In the genomic region with DNA sequence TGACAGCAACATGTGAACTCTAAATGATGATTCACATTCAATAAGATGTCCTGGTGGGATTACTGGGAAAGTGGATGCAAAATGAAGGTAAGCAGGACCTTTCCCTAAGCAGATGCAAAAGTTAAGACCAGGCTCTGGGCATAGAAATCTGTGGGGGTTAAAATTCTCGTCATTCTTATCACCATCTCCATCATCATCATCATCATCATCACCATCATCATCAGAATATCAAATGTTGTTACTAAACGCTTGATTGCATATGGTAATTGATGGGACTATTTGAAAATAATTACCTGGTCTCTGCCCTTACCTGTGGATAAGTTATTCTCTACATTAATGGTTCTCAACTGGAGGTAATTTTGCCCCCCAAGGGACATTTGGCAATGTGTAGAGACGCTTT, we compare ENCODE assay signal across 33 cellular contexts. TPM values are rescaled to one million over a fixed set of nuclear protein-coding genes. Genes with fewer than 3 reads are reported as not detected.
"Had no signal": no experiment of that assay in that cellular context is flagged by ENCODE, and none has a peak within 500 bp of the region (broad histone marks: within the 10 kb centered on the region; RNA-seq: fewer than 3 reads in every experiment).

No MANE protein-coding gene starts in this region.

- H3K9me3 ChIP-seq: colonic mucosa, esophagus muscularis mucosa, esophagus squamous epithelium, gastrocnemius medialis, gastroesophageal sphincter, heart left ventricle, heart right ventricle had no signal

- DNase-seq: colonic mucosa; cortex of kidney; dermis blood vessel endothelial cell; dorsolateral prefrontal cortex; effector CD4-positive, alpha-beta T cell; effector CD8-positive, alpha-beta T cell; effector memory CD4-positive, alpha-beta T cell; effector memory CD8-positive, alpha-beta T cell; endodermal cell; erythroblast; esophagus squamous epithelium; foreskin fibroblast; foreskin keratinocyte; foreskin melanocyte; gastrocnemius medialis; glutamatergic neuron; head of caudate nucleus; heart left ventricle; heart right ventricle had no signal

- H3K4me3 ChIP-seq: colonic mucosa, coronary artery, dorsolateral prefrontal cortex, esophagus muscularis mucosa, esophagus squamous epithelium, gastrocnemius medialis, gastroesophageal sphincter, heart left ventricle, heart right ventricle had no signal

- H3K27me3 ChIP-seq: colonic mucosa, foreskin keratinocyte, gastrocnemius medialis had no signal

- H3K4me1 ChIP-seq: colonic mucosa, foreskin keratinocyte, gastrocnemius medialis, heart right ventricle had no signal

- H3K36me3 ChIP-seq: colonic mucosa, esophagus muscularis mucosa, esophagus squamous epithelium, gastrocnemius medialis, gastroesophageal sphincter, heart left ventricle, heart right ventricle had no signal

- ATAC-seq: effector memory CD8-positive, alpha-beta T cell; esophagus mucosa; foreskin keratinocyte; gastrocnemius medialis; gastroesophageal sphincter; heart left ventricle; heart right ventricle had no signal

- FAIRE-seq: colon, endometrium, endothelial cell of umbilical vein, frontal cortex had no signal

- H3K27ac ChIP-seq: colonic mucosa, coronary artery, dorsolateral prefrontal cortex, epithelial cell of prostate, esophagus muscularis mucosa, esophagus squamous epithelium, foreskin keratinocyte, gastrocnemius medialis, gastroesophageal sphincter, heart left ventricle, heart right ventricle had no signal

RNA-seq across cellular contexts. Expression of a gene that starts 41.9 kb away (rescaled TPM):
- total RNA-seq: dermis blood vessel endothelial cell, dermis microvascular lymphatic vessel endothelial cell, endothelial cell of umbilical vein, epithelial cell of proximal tubule, esophagus mucosa, fibroblast of lung, fibroblast of villous mesenchyme, foreskin keratinocyte, gastrocnemius medialis, glomerular endothelial cell had no signal
- polyA plus RNA-seq: endothelial cell of umbilical vein, fibroblast of lung, foreskin keratinocyte had no signal
